In the genomic region with DNA sequence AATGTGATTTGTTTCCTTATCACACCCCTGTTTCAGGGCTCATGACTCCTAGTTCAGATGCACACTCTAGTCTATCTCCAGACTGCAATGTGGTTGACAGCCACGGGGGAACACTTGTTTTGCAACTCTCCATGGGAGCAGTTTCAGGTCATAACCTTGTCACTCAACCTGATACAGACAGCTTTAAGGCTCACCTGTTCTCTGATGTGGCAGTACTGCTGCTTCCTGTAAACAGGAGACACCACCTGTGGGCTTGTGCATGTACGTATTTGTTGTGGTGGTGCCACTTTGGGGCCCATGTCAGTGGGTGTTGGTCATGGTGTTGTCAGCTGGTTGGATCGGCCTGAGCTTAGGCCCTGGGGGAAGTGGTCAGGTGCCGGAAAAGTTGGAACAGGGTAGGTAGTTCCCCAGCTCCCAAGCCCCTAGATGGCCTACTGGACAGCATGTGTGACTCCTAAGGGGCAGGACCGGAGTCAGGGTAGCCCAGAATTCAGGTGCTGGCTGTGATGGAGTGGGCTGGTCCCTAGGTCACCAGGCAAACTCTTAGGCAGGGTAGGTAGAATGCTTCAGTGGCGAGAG, we compare ENCODE assay signal across 16 cellular contexts. TPM values are rescaled to one million over a fixed set of nuclear protein-coding genes. Genes with fewer than 3 reads are reported as not detected.
A peak's percentile ranks its signal among the peaks of the same experiment; 100 is the strongest.
DNase-seq lines count a peak whose midpoint lies in the region; TF ChIP-seq lines count a peak whose summit lies in the region.
"Had no signal": no experiment of that assay in that cellular context is flagged by ENCODE, and none has a peak within 500 bp of the region (broad histone marks: within the 10 kb centered on the region; RNA-seq: fewer than 3 reads in every experiment).

No MANE protein-coding gene starts in this region.

- no peak overlapping the region for H3K27ac ChIP-seq in OCI-LY7 (ENCODE audit: low read depth, low read length, poor library complexity, severe bottlenecking)
- no peak overlapping the region for H3K27ac ChIP-seq in trophoblast cell (ENCODE audit: low read depth, low read length)
- H3K27ac ChIP-seq in esophagus muscularis mucosa (replicated peaks in 1 of 4) = no peak overlapping the region
- no peak overlapping the region for H3K27ac ChIP-seq in neural progenitor cell
- H3K27ac ChIP-seq: vagina had no signal

- H3F3A ChIP-seq in neural progenitor cell (ENCODE audit: low read depth) = no peaks in the 10 kb centered on the region

- H2BK5ac ChIP-seq in trophoblast cell (ENCODE audit: low read depth, low read length, poor library complexity) = no peak overlapping the region

- no peaks in the 10 kb centered on the region for H3K36me3 Mint-ChIP-seq in activated naive CD8-positive, alpha-beta T cell
- no peaks in the 10 kb centered on the region for H3K36me3 Mint-ChIP-seq in neural progenitor cell
- H3K36me3 Mint-ChIP-seq: naive B cell had no signal

- TF ChIP-seq EP300 in esophagus muscularis mucosa (IDR thresholded peaks at IDR 0.05) = no peak

- WGBS in trophoblast cell (ENCODE audit: extremely low coverage, insufficient coverage, insufficient read length) = no CpG with 5 or more reads among the region's 6 CpGs
- whole genome bisulfite sequencing in esophagus muscularis mucosa = 78% methylated on average over 6 of the region's 6 CpGs

- BruUV-seq in OCI-LY7 (replicated peaks; lab: Mats Ljungman, UMichigan) = no TSS peak

- peak overlapping the region; percentile 36 for H4K12ac ChIP-seq in trophoblast cell (ENCODE audit: low read depth, low read length)

- H3K9me2 ChIP-seq in OCI-LY7 (ENCODE audit: insufficient read depth, low read length) = no peaks in the 10 kb centered on the region

- H4K8ac ChIP-seq in trophoblast cell (ENCODE audit: low read depth, low read length) = no peak overlapping the region

- H3K4me2 ChIP-seq in OCI-LY7 (ENCODE audit: low read length) = no peak overlapping the region
- H3K4me2 ChIP-seq in trophoblast cell (ENCODE audit: low read length) = no peak overlapping the region
- H3K4me2 ChIP-seq in neural progenitor cell = no peak overlapping the region

- no peaks in the 10 kb centered on the region for H3K79me1 ChIP-seq in trophoblast cell (ENCODE audit: low read length)

- H4K91ac ChIP-seq in trophoblast cell (ENCODE audit: low read depth, low read length) = peak overlapping the region; percentile 7

- H3K27me3 ChIP-seq in trophoblast cell (ENCODE audit: insufficient read depth, low read length) (no peaks in the 10 kb centered on the region), MG63 (no peaks in the 10 kb centered on the region), esophagus muscularis mucosa (no peaks in the 10 kb centered on the region), neural progenitor cell (no peaks in the 10 kb centered on the region)
- H3K27me3 ChIP-seq: vagina had no signal

- no peak overlapping the region for H2BK12ac ChIP-seq in trophoblast cell (ENCODE audit: low read length)

- no peak overlapping the region for H3K4me3 ChIP-seq in OCI-LY7 (ENCODE audit: low read depth, low read length, poor library complexity, severe bottlenecking)
- no peak overlapping the region for H3K4me3 ChIP-seq in trophoblast cell (ENCODE audit: low read depth, low read length)
- H3K4me3 ChIP-seq in MG63 = no peak overlapping the region
- H3K4me3 ChIP-seq in esophagus muscularis mucosa = no peak overlapping the region
- H3K4me3 ChIP-seq in neural progenitor cell = no peak overlapping the region
- H3K4me3 ChIP-seq: vagina had no signal

- TF ChIP-seq POLR2A in esophagus muscularis mucosa (IDR thresholded peaks at IDR 0.05; ENCODE audit: low read depth) = no peak

- H3K9me3 ChIP-seq in OCI-LY7 (ENCODE audit: low read length) (no peaks in the 10 kb centered on the region), trophoblast cell (ENCODE audit: insufficient read depth, low read depth, low read length) (no peaks in the 10 kb centered on the region), MG63 (no peaks in the 10 kb centered on the region), esophagus muscularis mucosa (no peaks in the 10 kb centered on the region), neural progenitor cell (ENCODE audit: low read depth) (no peaks in the 10 kb centered on the region)
- H3K9me3 ChIP-seq: vagina had no signal

- H3K4ac ChIP-seq in trophoblast cell (ENCODE audit: low read depth, low read length) = no peak overlapping the region

- POLR2A ChIA-PET in OCI-LY7 (lab: Charles Lee) = interaction anchor here (1.1 to 1.3 kb wide), 2 partner anchors 10 to 12 kb away, joined by 3 read pairs; no protein-coding TSS in a partner anchor

- TF ChIP-seq CTCF in OCI-LY7 (conservative IDR thresholded peaks at IDR 0.05; ENCODE audit: low read length) = no peak
- TF ChIP-seq CTCF in esophagus muscularis mucosa (IDR thresholded peaks at IDR 0.05) = no peak
- no peak for TF ChIP-seq CTCF in neural progenitor cell (IDR thresholded peaks at IDR 0.05)

- H3K4me1 Mint-ChIP-seq in activated naive CD8-positive, alpha-beta T cell (ENCODE audit: low read depth) = peaks cover 28% of the 10 kb centered on the region
- peaks cover 6% of the 10 kb centered on the region for H3K4me1 Mint-ChIP-seq in neural progenitor cell

- H2BK120ac ChIP-seq in trophoblast cell (ENCODE audit: insufficient read depth, low read length, poor library complexity) = no peak overlapping the region

- H2AFZ ChIP-seq in OCI-LY7 (ENCODE audit: low read length) (no peak overlapping the region), trophoblast cell (ENCODE audit: insufficient read depth, low read length, poor library complexity) (no peak overlapping the region), neural progenitor cell (replicated peaks) (no peak overlapping the region)

- intact Hi-C loops in OCI-LY7 (cut with micrococcal nuclease; ENCODE audit: unreplicated experiment) = no loop called here
- intact Hi-C loops in esophagus muscularis mucosa (cut with DNase I) = no loop called here

- H4K20me1 ChIP-seq in OCI-LY7 (ENCODE audit: insufficient read depth, low read length) (no peaks in the 10 kb centered on the region), neural progenitor cell (ENCODE audit: low read depth) (no peaks in the 10 kb centered on the region)

- CTCF ChIA-PET in OCI-LY7 (lab: Charles Lee; ENCODE audit: unreplicated experiment) = no interaction called here

- H3K27me3 Mint-ChIP-seq in activated naive CD8-positive, alpha-beta T cell = no peaks in the 10 kb centered on the region
- H3K27me3 Mint-ChIP-seq in neural progenitor cell (ENCODE audit: insufficient read depth, low read depth) = peaks cover 2% of the 10 kb centered on the region

- H3K27ac Mint-ChIP-seq in activated naive CD8-positive, alpha-beta T cell = peak overlapping the region; percentile 66
- no peak overlapping the region for H3K27ac Mint-ChIP-seq in neural progenitor cell

- DNase-seq in activated CD4-positive, alpha-beta T cell treated with anti-CD3 and anti-CD28 coated beads for 48 hours = peak; percentile 17
- DNase-seq in activated CD4-positive, alpha-beta T cell treated with anti-CD3 and anti-CD28 coated beads for 1 hour = no peak
- peak; percentile 21 for DNase-seq in OCI-LY7 (ENCODE audit: low spot score)
- peak in 1 of 2 donors; percentile 2 for DNase-seq in trophoblast cell
- DNase-seq in MG63 = no peak
- no peak for DNase-seq in esophagus muscularis mucosa (ENCODE audit: extremely low spot score)
- DNase-seq in neural progenitor cell (ENCODE audit: low spot score) = no peak
- DNase-seq: DMS79, naive B cell, NCI-H1417 treated with DMSO at 0.1 percent for 48 hours, NCI-H82 had no signal

- no peak overlapping the region for H3K18ac ChIP-seq in trophoblast cell (ENCODE audit: low read length)

- H3K4me1 ChIP-seq in OCI-LY7 (ENCODE audit: insufficient read depth, low read length, poor library complexity, severe bottlenecking) (no peaks in the 10 kb centered on the region), trophoblast cell (ENCODE audit: control insufficient read depth in 1 of 2, insufficient read depth in 2 of 2, low read length in 2 of 2) (peaks cover 5 to 7% of the 10 kb centered on the region in 2 experiments), esophagus muscularis mucosa (peaks cover 0 to 8% (median 7%) of the 10 kb centered on the region in 4 donors), neural progenitor cell (no peaks in the 10 kb centered on the region)

- no peak overlapping the region for H3K9ac ChIP-seq in trophoblast cell (ENCODE audit: low read length)
- no peak overlapping the region for H3K9ac ChIP-seq in neural progenitor cell

- no peak overlapping the region for H3K14ac ChIP-seq in trophoblast cell (ENCODE audit: low read length)

- H3K79me2 ChIP-seq in OCI-LY7 (ENCODE audit: insufficient read depth, low read depth, low read length) (no peaks in the 10 kb centered on the region), trophoblast cell (ENCODE audit: control insufficient read depth, insufficient read depth, low read length, poor library complexity) (no peaks in the 10 kb centered on the region), neural progenitor cell (ENCODE audit: low read depth) (no peaks in the 10 kb centered on the region)

- no peak overlapping the region for H2AK5ac ChIP-seq in trophoblast cell (ENCODE audit: low read length)

- H3K9me3 Mint-ChIP-seq in activated naive CD8-positive, alpha-beta T cell (ENCODE audit: low read depth) = no peaks in the 10 kb centered on the region
- H3K9me3 Mint-ChIP-seq in neural progenitor cell = no peaks in the 10 kb centered on the region

- H3K36me3 ChIP-seq in OCI-LY7 (ENCODE audit: insufficient read depth, low read length) = no peaks in the 10 kb centered on the region
- no peaks in the 10 kb centered on the region for H3K36me3 ChIP-seq in trophoblast cell (ENCODE audit: control insufficient read depth in 1 of 2, insufficient read depth in 2 of 2, low read length in 2 of 2)
- no peaks in the 10 kb centered on the region for H3K36me3 ChIP-seq in MG63
- H3K36me3 ChIP-seq in esophagus muscularis mucosa = no peaks in the 10 kb centered on the region
- no peaks in the 10 kb centered on the region for H3K36me3 ChIP-seq in neural progenitor cell
- H3K36me3 ChIP-seq: vagina had no signal

- no peak overlapping the region for H3K23ac ChIP-seq in trophoblast cell (ENCODE audit: low read length)

- peak overlapping the region; percentile 17 for H3K4me3 Mint-ChIP-seq in activated naive CD8-positive, alpha-beta T cell
- H3K4me3 Mint-ChIP-seq in neural progenitor cell = no peak overlapping the region

RNA-seq across cellular contexts. Expression of a gene that starts 46.2 kb away (rescaled TPM):
- total RNA-seq in OCI-LY7 (2014; rRNA removed; shearing (Covaris generic)) = not detected in 2 replicates
- not detected in 2 replicates for total RNA-seq in OCI-LY7 (2022)
- polyA plus RNA-seq in trophoblast cell (2013) = not detected in 2 replicates
- not detected in 2 replicates for total RNA-seq in MG63 (2014; rRNA removed; shearing (Covaris generic); ENCODE audit: low replicate concordance)
- total RNA-seq in esophagus muscularis mucosa = not detected
- not detected in 2 replicates for total RNA-seq in neural progenitor cell (ENCODE audit: low replicate concordance)
- total RNA-seq: cardiac septum, right cardiac atrium, vagina had no signal
- polyA plus RNA-seq: AG04450, right cardiac atrium had no signal

Comparison
In these comparisons a context has a peak if more than half of its experiments do, and no peak if none do; other contexts are left out.
1. DNase-seq: peak in activated CD4-positive, alpha-beta T cell treated with anti-CD3 and anti-CD28 coated beads for 48 hours (single experiment) and OCI-LY7 (single experiment); none in activated CD4-positive, alpha-beta T cell treated with anti-CD3 and anti-CD28 coated beads for 1 hour (single experiment), MG63 (single experiment), esophagus muscularis mucosa (single experiment) and neural progenitor cell (single experiment).